ENCODE assay signal across 9 cellular contexts in the genomic region with DNA sequence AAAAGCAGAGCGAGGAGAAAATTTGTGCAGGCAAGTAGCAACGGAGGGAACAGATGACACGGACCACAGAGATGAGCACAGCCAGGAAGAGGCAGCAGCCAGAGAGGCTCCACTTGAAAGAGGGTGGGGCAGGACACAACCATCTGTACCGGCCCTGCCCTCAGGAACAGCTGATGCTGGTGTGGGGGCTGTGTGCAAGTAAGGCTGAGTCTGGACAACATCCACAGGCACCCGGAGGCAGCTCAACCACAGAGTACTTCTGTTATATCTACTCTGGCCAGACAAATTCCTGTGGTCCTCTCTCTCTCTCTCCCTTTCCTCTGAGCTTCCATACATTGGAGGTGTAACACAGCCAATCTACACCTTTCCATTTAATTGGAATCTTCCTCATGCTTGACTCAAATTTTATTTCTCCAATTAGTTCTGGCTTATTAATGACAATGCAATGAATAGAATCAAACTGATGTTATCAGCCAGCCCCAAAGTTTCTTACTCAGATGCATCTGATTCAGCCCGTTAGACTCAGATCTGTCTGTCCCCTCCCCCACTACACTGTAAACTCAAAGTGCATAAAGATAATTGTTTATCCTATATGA. TPM values are rescaled to one million over a fixed set of nuclear protein-coding genes. Genes with fewer than 3 reads are reported as not detected.
DNase-seq lines count a peak whose midpoint lies in the region; ATAC-seq and TF ChIP-seq lines count a peak whose summit lies in the region.
"Had no signal": no experiment of that assay in that cellular context is flagged by ENCODE, and none has a peak within 500 bp of the region (broad histone marks: within the 10 kb centered on the region; RNA-seq: fewer than 3 reads in every experiment).

No MANE protein-coding gene starts in this region.

- no peak overlapping the region for H3K4me3 ChIP-seq in WERI-Rb-1 (ENCODE audit: low read depth, low read length)
- no peak overlapping the region for H3K4me3 ChIP-seq in suprapubic skin

- no peak for TF ChIP-seq CTCF in WERI-Rb-1 (IDR thresholded peaks at IDR 0.05; ENCODE audit: low read depth, low read length)
- TF ChIP-seq CTCF in suprapubic skin (IDR thresholded peaks at IDR 0.05): no peak

- no peak overlapping the region for H3K4me3 Mint-ChIP-seq in activated T-cell treated with anti-CD3 and anti-CD28 coated beads, Interleukin-2, amount 50 U/mL, for 24 hours
- H3K4me3 Mint-ChIP-seq: natural killer cell treated with Interleukin-12 subunit alpha and Interleukin-12 subunit beta and Interleukin-15 and Interleukin-18, amount 100 ng/mL, for 72 hours had no signal

- peak; percentile 83 for DNase-seq in HK-2 (ENCODE audit: unreplicated experiment)
- DNase-seq in WERI-Rb-1: peak; percentile 56
- DNase-seq in left ventricle myocardium superior: peak; percentile 86
- DNase-seq in suprapubic skin (ENCODE audit: low spot score in 2 of 2): no peak
- no peak for DNase-seq in activated T-cell treated with anti-CD3 and anti-CD28 coated beads, Interleukin-2, amount 50 U/mL, for 24 hours
- no peak for DNase-seq in NCI-H128 (lab: John Stamatoyannopoulos, UW; ENCODE audit: unreplicated experiment)
- DNase-seq in activated gamma-delta T cell (lab: John Stamatoyannopoulos, UW): no peak

- H3K27ac ChIP-seq in WERI-Rb-1: no peak overlapping the region
- peak overlapping the region; percentile 47 for H3K27ac ChIP-seq in suprapubic skin

- H3K9me3 Mint-ChIP-seq in activated T-cell treated with anti-CD3 and anti-CD28 coated beads, Interleukin-2, amount 50 U/mL, for 24 hours: no peaks in the 10 kb centered on the region
- H3K9me3 Mint-ChIP-seq: natural killer cell treated with Interleukin-12 subunit alpha and Interleukin-12 subunit beta and Interleukin-15 and Interleukin-18, amount 100 ng/mL, for 72 hours had no signal

- H3K27me3 Mint-ChIP-seq in activated T-cell treated with anti-CD3 and anti-CD28 coated beads, Interleukin-2, amount 50 U/mL, for 24 hours: peaks cover 38% of the 10 kb centered on the region

- TF ChIP-seq POLR2A in suprapubic skin (IDR thresholded peaks at IDR 0.05): no peak

- WGBS in suprapubic skin: 21% methylated on average over 6 of the region's 6 CpGs

- no peaks in the 10 kb centered on the region for H3K4me1 Mint-ChIP-seq in activated T-cell treated with anti-CD3 and anti-CD28 coated beads, Interleukin-2, amount 50 U/mL, for 24 hours (ENCODE audit: low read depth)

- H3K36me3 ChIP-seq in WERI-Rb-1: no peaks in the 10 kb centered on the region
- H3K36me3 ChIP-seq in suprapubic skin: no peaks in the 10 kb centered on the region

- no peaks in the 10 kb centered on the region for H3K27me3 ChIP-seq in WERI-Rb-1 (ENCODE audit: insufficient read depth, low read depth, severe bottlenecking)
- no peaks in the 10 kb centered on the region for H3K27me3 ChIP-seq in suprapubic skin

- H3K36me3 Mint-ChIP-seq in activated T-cell treated with anti-CD3 and anti-CD28 coated beads, Interleukin-2, amount 50 U/mL, for 24 hours (ENCODE audit: low read depth): no peaks in the 10 kb centered on the region
- H3K36me3 Mint-ChIP-seq: natural killer cell treated with Interleukin-12 subunit alpha and Interleukin-12 subunit beta and Interleukin-15 and Interleukin-18, amount 100 ng/mL, for 72 hours had no signal

- ATAC-seq in left ventricle myocardium superior: peak; percentile 98
- ATAC-seq in HG03460 (IDR thresholded peaks at IDR 0.05; ENCODE audit: unreplicated experiment): no peak

- peaks cover 37% of the 10 kb centered on the region for H3K4me1 ChIP-seq in suprapubic skin

- intact Hi-C loops in left ventricle myocardium superior (cut with micrococcal nuclease): no loop called here

- H3K27ac Mint-ChIP-seq in activated T-cell treated with anti-CD3 and anti-CD28 coated beads, Interleukin-2, amount 50 U/mL, for 24 hours: no peak overlapping the region

- TF ChIP-seq EP300 in suprapubic skin (IDR thresholded peaks at IDR 0.05): no peak

- H3K9me3 ChIP-seq in WERI-Rb-1 (ENCODE audit: severe bottlenecking): no peaks in the 10 kb centered on the region
- no peaks in the 10 kb centered on the region for H3K9me3 ChIP-seq in suprapubic skin

RNA-seq across cellular contexts. Expression of a gene that starts 24.9 kb away (rescaled TPM):
- total RNA-seq in left ventricle myocardium superior (59.5 TPM), suprapubic skin (10 to 100 TPM; 73.0 to 91.9 (median 78.9) TPM)

Comparison
In these comparisons a context has a peak if more than half of its experiments do, and no peak if none do; other contexts are left out.
1. DNase-seq: peak in HK-2 (single experiment), WERI-Rb-1 (single experiment) and left ventricle myocardium superior (single experiment); none in suprapubic skin (0 of 2), activated T-cell treated with anti-CD3 and anti-CD28 coated beads, Interleukin-2, amount 50 U/mL, for 24 hours (single experiment), NCI-H128 (single experiment) and activated gamma-delta T cell (single experiment).